Comparison of ENCODE assay signal across 29 cellular contexts in genomic region chr18:62977512-62977911, GRCh38.
DNase-seq lines count a peak whose midpoint lies in the region; ATAC-seq and TF ChIP-seq lines count a peak whose summit lies in the region.
"Had no signal": no experiment of that assay in that cellular context is flagged by ENCODE, and none has a peak within 500 bp of the region (broad histone marks: within the 10 kb centered on the region; RNA-seq: fewer than 3 reads in every experiment).

No MANE protein-coding gene starts in this region.

- TF ChIP-seq CTCF in fibroblast of mammary gland (conservative IDR thresholded peaks at IDR 0.05; ENCODE audit: control insufficient read depth, insufficient read depth, low read depth, low read length), result no peak

- peak overlapping the region; percentile 90 for H3K27ac ChIP-seq in angular gyrus (ENCODE audit: low read depth, low read length)
- H3K27ac ChIP-seq: 22Rv1, adrenal gland, body of pancreas, left ventricle myocardium inferior, prostate gland, upper lobe of left lung had no signal

- ATAC-seq in HG03442 (IDR thresholded peaks at IDR 0.05; ENCODE audit: unreplicated experiment), result no peak
- ATAC-seq: activated CD8-positive, alpha-beta T cell treated with anti-CD3 and anti-CD28 coated beads for 36 hours; body of pancreas; sciatic nerve had no signal

- no peak overlapping the region for H3K4me3 ChIP-seq in fibroblast of mammary gland (ENCODE audit: control insufficient read depth, low read depth, low read length)
- H3K4me3 ChIP-seq: adrenal gland, body of pancreas, left ventricle myocardium inferior, prostate gland, upper lobe of left lung had no signal

- peak; percentile 34 for DNase-seq in DMS53 (lab: John Stamatoyannopoulos, UW)
- DNase-seq in DMS53 treated with DMSO at 0.1 percent for 48 hours (lab: John Stamatoyannopoulos, UW; ENCODE audit: unreplicated experiment), result no peak
- DNase-seq in fibroblast of mammary gland (ENCODE audit: low read depth), result peak; percentile 20
- peak; percentile 53 for DNase-seq in superior temporal gyrus (ENCODE audit: extremely low spot score)
- no peak for DNase-seq in mesenteric fat pad (ENCODE audit: low spot score)
- DNase-seq in glomerular visceral epithelial cell (ENCODE audit: extremely low spot score), result no peak
- DNase-seq: activated CD8-positive, alpha-beta memory T cell treated with anti-CD3 and anti-CD28 coated beads, Interleukin-2, amount 50 U/mL, for 48 hours; activated CD8-positive, alpha-beta T cell treated with anti-CD3 and anti-CD28 coated beads for 36 hours; activated naive CD4-positive, alpha-beta T cell treated with anti-CD3 and anti-CD28 coated beads, Interleukin-2, amount 10 ng/mL, durations not matched to agents 7 days and 5 days; adrenal gland; body of pancreas; effector CD4-positive, alpha-beta T cell; glutamatergic neuron; Karpas-422; left ventricle myocardium inferior; mesendoderm; NCI-H1436; NCI-H2081; NCI-H345; NCI-H69; SHP77 treated with DMSO at 0.1 percent for 48 hours; stimulated activated CD4-positive, alpha-beta T cell treated with anti-CD3 and anti-CD28 coated beads, Interleukin-4, amount 100 ng/mL, for 1 hour; T-helper 2 cell; upper lobe of left lung had no signal

Comparison
In these comparisons a context has a peak if more than half of its experiments do, and no peak if none do; other contexts are left out.
1. DNase-seq: peak in DMS53 (single experiment), fibroblast of mammary gland (single experiment) and superior temporal gyrus (single experiment); none in DMS53 treated with DMSO at 0.1 percent for 48 hours (single experiment), mesenteric fat pad (single experiment) and glomerular visceral epithelial cell (single experiment).